Comparison of ENCODE assay signal across 20 cellular contexts in the genomic region with DNA sequence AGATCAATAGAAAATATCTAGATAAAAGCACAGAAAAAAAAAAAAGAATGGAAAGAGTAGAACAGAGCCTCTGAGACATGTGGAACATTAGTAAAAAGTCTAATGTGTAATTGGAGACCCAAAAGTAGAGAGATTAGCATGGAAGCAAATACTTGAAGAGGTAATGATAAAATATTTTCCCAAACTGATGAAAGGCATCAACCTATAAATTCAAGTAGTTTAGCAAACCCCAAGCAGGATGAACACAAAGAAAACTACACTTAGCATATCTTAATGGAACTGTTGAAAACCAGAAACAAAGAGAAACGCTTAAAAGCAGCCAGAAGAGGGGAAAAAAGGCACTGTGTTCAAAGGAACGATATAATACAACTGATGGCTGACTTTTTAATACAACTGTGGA.
"Had no signal": no experiment of that assay in that cellular context is flagged by ENCODE, and none has a peak within 500 bp of the region (broad histone marks: within the 10 kb centered on the region; RNA-seq: fewer than 3 reads in every experiment).

No MANE protein-coding gene starts in this region.

- DNase-seq: activated CD4-positive, alpha-beta T cell treated with anti-CD3 and anti-CD28 coated beads, Interleukin-2, amount 10 ng/mL, durations not matched to agents 24 days and 14 days; activated CD8-positive, alpha-beta T cell treated with anti-CD3 and anti-CD28 coated beads, Interleukin-2, amount 10 ng/mL, durations not matched to agents 7 days and 5 days; activated naive CD4-positive, alpha-beta T cell treated with Interleukin-2 at 50 U/mL for 16 hours; activated naive CD8-positive, alpha-beta T cell treated with anti-CD3 and anti-CD28 coated beads, Interleukin-2, amount 50 U/mL, for 24 hours; activated T-cell treated with anti-CD3 and anti-CD28 coated beads, Interleukin-2, amount 50 U/mL, for 24 hours; anterior cingulate cortex; gastrocnemius medialis; heart right ventricle; left lung; nephron progenitor cell; psoas muscle; right cardiac atrium; stimulated activated CD4-positive, alpha-beta T cell treated with anti-CD3 and anti-CD28 coated beads, Interleukin-2, amount 100 ng/mL, for 24 hours; T1000 had no signal

- H3K9me3 Mint-ChIP-seq: activated CD4-positive, alpha-beta T cell treated with anti-CD3 and anti-CD28 coated beads, Interleukin-2, amount 10 ng/mL, durations not matched to agents 24 days and 14 days; activated naive CD8-positive, alpha-beta T cell treated with anti-CD3 and anti-CD28 coated beads, Interleukin-2, amount 50 U/mL, for 24 hours; activated T-cell treated with anti-CD3 and anti-CD28 coated beads, Interleukin-2, amount 50 U/mL, for 24 hours; activated T-helper 2 cell treated with anti-CD3 and anti-CD28 coated beads, Interferon-gamma antibody, Interleukin-2, Interleukin-4, amounts not matched to agents 10 μg/mL and 5 μg/mL and 100 μg/mL, durations not matched to agents 14 hours and 24 hours and 36 hours; stimulated activated naive CD8-positive, alpha-beta T cell treated with anti-CD3 and anti-CD28 coated beads, Interleukin-15, Interleukin-2, amounts not matched to agents 100 ng/mL and 50 ng/mL, for 24 hours; type B pancreatic cell had no signal

- ATAC-seq: activated CD8-positive, alpha-beta T cell treated with anti-CD3 and anti-CD28 coated beads, Interleukin-2, amount 10 ng/mL, durations not matched to agents 7 days and 5 days; activated naive CD8-positive, alpha-beta T cell treated with anti-CD3 and anti-CD28 coated beads, Interleukin-2, amount 50 U/mL, for 24 hours; gastrocnemius medialis; heart right ventricle; left lung; psoas muscle; right cardiac atrium had no signal

- FAIRE-seq: endometrium had no signal

- H3K36me3 ChIP-seq: breast epithelium, gastrocnemius medialis, heart right ventricle, left lung had no signal

- H3K27me3 Mint-ChIP-seq: activated CD4-positive, alpha-beta T cell treated with anti-CD3 and anti-CD28 coated beads, Interleukin-2, amount 10 ng/mL, durations not matched to agents 24 days and 14 days; activated naive CD8-positive, alpha-beta T cell treated with anti-CD3 and anti-CD28 coated beads, Interleukin-2, amount 50 U/mL, for 24 hours; activated T-cell treated with anti-CD3 and anti-CD28 coated beads, Interleukin-2, amount 50 U/mL, for 24 hours; stimulated activated naive CD8-positive, alpha-beta T cell treated with anti-CD3 and anti-CD28 coated beads, Interleukin-15, Interleukin-2, amounts not matched to agents 100 ng/mL and 50 ng/mL, for 24 hours; type B pancreatic cell had no signal

- H3K9me3 ChIP-seq: breast epithelium, gastrocnemius medialis, heart right ventricle, left lung, psoas muscle had no signal

- H3K27me3 ChIP-seq: breast epithelium, gastrocnemius medialis, heart right ventricle, left lung had no signal

- H3K27ac ChIP-seq: breast epithelium, coronary artery, gastrocnemius medialis, heart right ventricle, left lung, psoas muscle had no signal

- H3K27ac Mint-ChIP-seq: activated CD4-positive, alpha-beta T cell treated with anti-CD3 and anti-CD28 coated beads, Interleukin-2, amount 10 ng/mL, durations not matched to agents 24 days and 14 days; activated CD8-positive, alpha-beta T cell treated with anti-CD3 and anti-CD28 coated beads, Interleukin-2, amount 10 ng/mL, durations not matched to agents 7 days and 5 days; activated naive CD8-positive, alpha-beta T cell treated with anti-CD3 and anti-CD28 coated beads, Interleukin-2, amount 50 U/mL, for 24 hours; activated T-cell treated with anti-CD3 and anti-CD28 coated beads, Interleukin-2, amount 50 U/mL, for 24 hours; activated T-helper 2 cell treated with anti-CD3 and anti-CD28 coated beads, Interferon-gamma antibody, Interleukin-2, Interleukin-4, amounts not matched to agents 10 μg/mL and 5 μg/mL and 100 μg/mL, durations not matched to agents 14 hours and 24 hours and 36 hours; nephron progenitor cell; stimulated activated naive CD8-positive, alpha-beta T cell treated with anti-CD3 and anti-CD28 coated beads, Interleukin-15, Interleukin-2, amounts not matched to agents 100 ng/mL and 50 ng/mL, for 24 hours; type B pancreatic cell had no signal

- H3K4me1 ChIP-seq: breast epithelium, gastrocnemius medialis, psoas muscle had no signal

- H3K4me3 ChIP-seq: breast epithelium, coronary artery, gastrocnemius medialis, heart right ventricle, left lung, psoas muscle had no signal

- H3K4me3 Mint-ChIP-seq: activated CD4-positive, alpha-beta T cell treated with anti-CD3 and anti-CD28 coated beads, Interleukin-2, amount 10 ng/mL, durations not matched to agents 24 days and 14 days; activated CD8-positive, alpha-beta T cell treated with anti-CD3 and anti-CD28 coated beads, Interleukin-2, amount 10 ng/mL, durations not matched to agents 7 days and 5 days; activated naive CD8-positive, alpha-beta T cell treated with anti-CD3 and anti-CD28 coated beads, Interleukin-2, amount 50 U/mL, for 24 hours; activated T-cell treated with anti-CD3 and anti-CD28 coated beads, Interleukin-2, amount 50 U/mL, for 24 hours; nephron progenitor cell; stimulated activated naive CD8-positive, alpha-beta T cell treated with anti-CD3 and anti-CD28 coated beads, Interleukin-15, Interleukin-2, amounts not matched to agents 100 ng/mL and 50 ng/mL, for 24 hours; type B pancreatic cell had no signal
